In the genomic region with DNA sequence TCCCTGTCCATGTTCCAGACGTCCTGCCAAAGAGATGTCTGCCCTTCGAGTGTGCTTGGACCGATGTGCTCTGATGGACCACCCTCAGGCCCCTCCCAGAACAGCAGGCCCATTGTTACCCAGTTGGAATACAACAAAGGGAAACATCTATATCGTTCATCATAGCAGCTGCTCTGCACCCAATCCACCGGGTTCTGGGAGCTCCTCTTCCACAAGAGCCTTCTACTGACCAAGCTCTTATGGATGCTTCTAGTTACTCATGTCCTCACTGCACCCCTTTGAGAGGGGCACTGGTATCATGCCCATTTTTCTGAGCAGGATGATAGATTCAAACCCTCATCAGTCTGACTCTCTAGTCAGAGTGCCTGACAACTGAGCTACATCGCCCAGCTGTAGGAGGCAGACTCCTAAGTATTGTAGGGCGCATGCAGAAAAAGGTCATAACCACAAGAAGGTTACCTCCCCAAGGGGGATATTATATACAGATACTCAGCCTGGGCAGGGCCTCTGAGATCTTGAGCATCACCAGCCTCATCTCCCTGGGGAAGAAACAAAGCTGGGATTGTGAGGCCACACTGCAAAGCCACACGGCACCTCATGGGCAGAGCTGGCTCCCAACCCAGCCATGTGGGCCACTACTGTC, we compare ENCODE assay signal across 15 cellular contexts. TPM values are rescaled to one million over a fixed set of nuclear protein-coding genes. Genes with fewer than 3 reads are reported as not detected.
DNase-seq lines count a peak whose midpoint lies in the region; ATAC-seq and TF ChIP-seq lines count a peak whose summit lies in the region.
"Had no signal": no experiment of that assay in that cellular context is flagged by ENCODE, and none has a peak within 500 bp of the region (broad histone marks: within the 10 kb centered on the region; RNA-seq: fewer than 3 reads in every experiment).

A gene with protein sequence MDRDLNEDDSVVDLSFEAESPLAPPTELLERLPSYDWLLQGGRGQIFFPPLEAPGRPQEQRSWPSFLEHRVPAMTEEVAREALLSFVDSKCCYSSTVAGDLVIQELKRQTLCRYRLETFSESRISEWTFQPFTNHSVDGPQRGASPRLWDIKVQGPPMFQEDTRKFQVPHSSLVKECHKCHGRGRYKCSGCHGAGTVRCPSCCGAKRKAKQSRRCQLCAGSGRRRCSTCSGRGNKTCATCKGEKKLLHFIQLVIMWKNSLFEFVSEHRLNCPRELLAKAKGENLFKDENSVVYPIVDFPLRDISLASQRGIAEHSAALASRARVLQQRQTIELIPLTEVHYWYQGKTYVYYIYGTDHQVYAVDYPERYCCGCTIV (minus strand): TSS at position 51 of the 643 bp plus-strand sequence. CDS start 40 bp downstream, at position 11.

- intact Hi-C loops in esophagus squamous epithelium (cut with DNase I): no loop called here

- H3K14ac ChIP-seq in neuronal stem cell (ENCODE audit: low read length): no peak within 1 kb of the TSS

- H2BK12ac ChIP-seq in neuronal stem cell (ENCODE audit: low read length): no peak within 1 kb of the TSS

- TF ChIP-seq POLR2A in Peyer's patch (IDR thresholded peaks at IDR 0.05): no peak
- TF ChIP-seq POLR2A in esophagus squamous epithelium (IDR thresholded peaks at IDR 0.05): no peak

- H2BK5ac ChIP-seq in neuronal stem cell (ENCODE audit: low read length): no peak within 1 kb of the TSS

- H3K9me3 Mint-ChIP-seq in stimulated activated memory B cell treated with anti-CD40 and anti-IgM and Interleukin-4, amounts not matched to agents 10 μg/mL and 1 μg/mL and 100 μg/mL, for 72 hours: no peaks in the 10 kb centered on the region
- H3K9me3 Mint-ChIP-seq: CD14-positive monocyte; CD8-positive, alpha-beta T cell had no signal

- H3K36me3 ChIP-seq in BLaER1 (no peaks in the 10 kb centered on the region), Peyer's patch (no peaks in the 10 kb centered on the region), neuronal stem cell (replicated peaks in 1 of 2; ENCODE audit: control insufficient read depth in 2 of 2, insufficient read depth in 2 of 2, low read length in 2 of 2) (no peaks in the 10 kb centered on the region), esophagus squamous epithelium (no peaks in the 10 kb centered on the region)

- H2AK5ac ChIP-seq in neuronal stem cell (ENCODE audit: low read depth, low read length): peak within 1 kb of the TSS; percentile 41

- ATAC-seq in stimulated activated memory B cell treated with anti-CD40 and anti-IgM and Interleukin-4, amounts not matched to agents 10 μg/mL and 1 μg/mL and 100 μg/mL, for 72 hours: peak; percentile 25
- ATAC-seq: CD8-positive, alpha-beta T cell had no signal

- no peak within 1 kb of the TSS for H3K4me3 Mint-ChIP-seq in stimulated activated memory B cell treated with anti-CD40 and anti-IgM and Interleukin-4, amounts not matched to agents 10 μg/mL and 1 μg/mL and 100 μg/mL, for 72 hours
- H3K4me3 Mint-ChIP-seq: CD14-positive monocyte; CD8-positive, alpha-beta T cell had no signal

- H3K4me2 ChIP-seq in BLaER1 (peak within 1 kb of the TSS; percentile 75), neuronal stem cell (ENCODE audit: insufficient read depth, low read length, poor library complexity, severe bottlenecking) (no peak within 1 kb of the TSS)

- no peak within 1 kb of the TSS for H3K18ac ChIP-seq in neuronal stem cell (ENCODE audit: low read length)

- H3K79me1 ChIP-seq in neuronal stem cell (ENCODE audit: low read depth, low read length): no peaks in the 10 kb centered on the region

- H3K27me3 Mint-ChIP-seq in stimulated activated memory B cell treated with anti-CD40 and anti-IgM and Interleukin-4, amounts not matched to agents 10 μg/mL and 1 μg/mL and 100 μg/mL, for 72 hours: peaks cover 20% of the 10 kb centered on the region

- H3K4me3 ChIP-seq in BLaER1: no peak within 1 kb of the TSS
- no peak within 1 kb of the TSS for H3K4me3 ChIP-seq in Peyer's patch
- no peak within 1 kb of the TSS for H3K4me3 ChIP-seq in neuronal stem cell (ENCODE audit: low read length in 2 of 2)
- H3K4me3 ChIP-seq in esophagus squamous epithelium: no peak within 1 kb of the TSS

- no peak within 1 kb of the TSS for H2BK120ac ChIP-seq in neuronal stem cell (ENCODE audit: low read depth, low read length)

- no peak within 1 kb of the TSS for H4K8ac ChIP-seq in neuronal stem cell (ENCODE audit: low read depth, low read length)

- in situ Hi-C loops in ACHN (cut with HindIII; ENCODE audit: low pct_ligation_motif_present, low pct_unique_long_range_greater_than_20kb, low sequenced_read_pairs): no loop called here

- H3K27ac ChIP-seq in BLaER1 (no peak within 1 kb of the TSS; the same call in 1 of the 2 replicates), Peyer's patch (no peak within 1 kb of the TSS), neuronal stem cell (replicated peaks; ENCODE audit: low read length) (no peak within 1 kb of the TSS), esophagus squamous epithelium (no peak within 1 kb of the TSS)
- H3K27ac ChIP-seq: HL-60 had no signal

- no peak within 1 kb of the TSS for H3K23ac ChIP-seq in neuronal stem cell (ENCODE audit: low read depth, low read length, poor library complexity)

- TF ChIP-seq CTCF in Peyer's patch (IDR thresholded peaks at IDR 0.05): no peak
- TF ChIP-seq CTCF in esophagus squamous epithelium (IDR thresholded peaks at IDR 0.05): no peak

- no CpG with 5 or more reads among the region's 8 CpGs for WGBS in neuronal stem cell (ENCODE audit: extremely low coverage in 2 of 2, insufficient read length in 2 of 2, insufficient replicate concordance in 1 of 2), 2 donors
- 73 to 78% methylated on average over 6 to 8 of the region's 8 CpGs for WGBS in esophagus squamous epithelium, 2 donors

- no peaks in the 10 kb centered on the region for H3K9me3 ChIP-seq in BLaER1
- no peaks in the 10 kb centered on the region for H3K9me3 ChIP-seq in Peyer's patch
- no peaks in the 10 kb centered on the region for H3K9me3 ChIP-seq in neuronal stem cell (replicated peaks in 1 of 2; ENCODE audit: control insufficient read depth in 2 of 2, insufficient read depth in 1 of 2, low read depth in 1 of 2, low read length in 2 of 2)
- no peaks in the 10 kb centered on the region for H3K9me3 ChIP-seq in esophagus squamous epithelium

- no peak for DNase-seq in Peyer's patch
- no peak for DNase-seq in neuronal stem cell (ENCODE audit: low spot score)
- DNase-seq in esophagus squamous epithelium (lab: John Stamatoyannopoulos, UW): no peak
- DNase-seq in iPS-NIHi11 (ENCODE audit: low spot score): no peak
- no peak for DNase-seq in ACHN
- DNase-seq: 8988T; CD8-positive, alpha-beta T cell; COR-L47; DMS153; GF-D8; IMR-90 had no signal

- no peaks in the 10 kb centered on the region for H4K20me1 ChIP-seq in BLaER1

- H3K4me1 ChIP-seq in BLaER1 (peaks cover 41% of the 10 kb centered on the region), Peyer's patch (peaks cover 0 to 16% (median 0%) of the 10 kb centered on the region in 4 donors), neuronal stem cell (ENCODE audit: control insufficient read depth in 2 of 2, insufficient read depth in 1 of 2, low read depth in 1 of 2, low read length in 2 of 2) (peaks cover 5 to 10% of the 10 kb centered on the region in 2 donors), esophagus squamous epithelium (no peaks in the 10 kb centered on the region)

- H3K9ac ChIP-seq in BLaER1 (peak within 1 kb of the TSS; percentile 15; the same call in 1 of the 2 replicates), neuronal stem cell (ENCODE audit: low read depth, low read length, poor library complexity) (no peak within 1 kb of the TSS)

- H2AFZ ChIP-seq in neuronal stem cell (ENCODE audit: low read length): no peak within 1 kb of the TSS

- H3K27me3 ChIP-seq in BLaER1 (no peaks in the 10 kb centered on the region), Peyer's patch (no peaks in the 10 kb centered on the region), neuronal stem cell (ENCODE audit: control insufficient read depth in 3 of 3, insufficient read depth in 3 of 3, low read depth in 1 of 3, low read length in 3 of 3) (no peaks in the 10 kb centered on the region), esophagus squamous epithelium (peaks cover 0 to 18% (median 0%) of the 10 kb centered on the region in 4 donors)

- H3K4ac ChIP-seq in neuronal stem cell (ENCODE audit: low read length): no peak within 1 kb of the TSS

- H3K4me1 Mint-ChIP-seq in stimulated activated memory B cell treated with anti-CD40 and anti-IgM and Interleukin-4, amounts not matched to agents 10 μg/mL and 1 μg/mL and 100 μg/mL, for 72 hours: no peaks in the 10 kb centered on the region
- H3K4me1 Mint-ChIP-seq: CD14-positive monocyte had no signal

- no peak within 1 kb of the TSS for H3K27ac Mint-ChIP-seq in stimulated activated memory B cell treated with anti-CD40 and anti-IgM and Interleukin-4, amounts not matched to agents 10 μg/mL and 1 μg/mL and 100 μg/mL, for 72 hours
- H3K27ac Mint-ChIP-seq: CD14-positive monocyte; CD8-positive, alpha-beta T cell had no signal

- peak within 1 kb of the TSS; percentile 41 for H2BK15ac ChIP-seq in neuronal stem cell (ENCODE audit: low read length)

- no peak within 1 kb of the TSS for H4K91ac ChIP-seq in neuronal stem cell (ENCODE audit: low read depth, low read length, poor library complexity)

- H3K36me3 Mint-ChIP-seq in stimulated activated memory B cell treated with anti-CD40 and anti-IgM and Interleukin-4, amounts not matched to agents 10 μg/mL and 1 μg/mL and 100 μg/mL, for 72 hours: no peaks in the 10 kb centered on the region
- H3K36me3 Mint-ChIP-seq: CD14-positive monocyte; CD8-positive, alpha-beta T cell had no signal

RNA-seq across cellular contexts. Expression of the gene that starts here (rescaled TPM):
- total RNA-seq in Peyer's patch (10 to 100 TPM in 3 of 4 donors, 1 to 10 TPM in 1; 1.7 to 38.4 (median 21.6) TPM), esophagus squamous epithelium (under 1 TPM in 2 of 4 donors, not detected in 2; 0.13 to 0.19 TPM)
- polyA plus RNA-seq in neuronal stem cell (2013, experiment 1 of 2): 1.8 TPM
- 1.4 TPM for polyA plus RNA-seq in neuronal stem cell (2013, experiment 2 of 2)
- total RNA-seq: CD8-positive, alpha-beta T cell; IMR-90 had no signal
- polyA plus RNA-seq: CD14-positive monocyte had no signal
